10 cellular contexts compared by ENCODE assay signal in genomic region chr2:105796791-105797190, GRCh38. TPM values are rescaled to one million over a fixed set of nuclear protein-coding genes. Genes with fewer than 3 reads are reported as not detected.
DNase-seq lines count a peak whose midpoint lies in the region; ATAC-seq and TF ChIP-seq lines count a peak whose summit lies in the region.
"Had no signal": no experiment of that assay in that cellular context is flagged by ENCODE, and none has a peak within 500 bp of the region (broad histone marks: within the 10 kb centered on the region; RNA-seq: fewer than 3 reads in every experiment).

No MANE protein-coding gene starts in this region.

- BruUV-seq in OCI-LY7 (replicated peaks; lab: Mats Ljungman, UMichigan) = no TSS peak

- H3K27me3 Mint-ChIP-seq in activated CD4-positive, alpha-beta T cell treated with anti-CD3 and anti-CD28 coated beads, Interleukin-2, amount 10 ng/mL, durations not matched to agents 24 days and 14 days = no peaks in the 10 kb centered on the region
- H3K27me3 Mint-ChIP-seq in stimulated activated naive CD8-positive, alpha-beta T cell treated with anti-CD3 and anti-CD28 coated beads, Interleukin-15, Interleukin-2, amounts not matched to agents 100 ng/mL and 50 ng/mL, for 24 hours = no peaks in the 10 kb centered on the region

- H3K9me2 ChIP-seq in OCI-LY7 (ENCODE audit: insufficient read depth, low read length) = no peaks in the 10 kb centered on the region

- H3K4me1 Mint-ChIP-seq in activated CD4-positive, alpha-beta T cell treated with anti-CD3 and anti-CD28 coated beads, Interleukin-2, amount 10 ng/mL, durations not matched to agents 24 days and 14 days = peaks cover 80% of the 10 kb centered on the region
- peaks cover 98% of the 10 kb centered on the region for H3K4me1 Mint-ChIP-seq in stimulated activated naive CD8-positive, alpha-beta T cell treated with anti-CD3 and anti-CD28 coated beads, Interleukin-15, Interleukin-2, amounts not matched to agents 100 ng/mL and 50 ng/mL, for 24 hours (ENCODE audit: low read depth)

- intact Hi-C loops in activated CD4-positive, alpha-beta T cell treated with anti-CD3 and anti-CD28 coated beads, Interleukin-2, amount 10 ng/mL, durations not matched to agents 24 days and 14 days (cut with micrococcal nuclease) = loop anchor here (1.0 to 5.0 kb wide), 6 partner anchors 9 to 396 kb away; partner anchors contain the start of gene UXS1
- intact Hi-C loops in OCI-LY7 (cut with micrococcal nuclease; ENCODE audit: unreplicated experiment) = loop anchor here (2.0 to 5.0 kb wide), 3 partner anchors 38 to 86 kb away; no protein-coding TSS in a partner anchor

- peak overlapping the region; percentile 89 for H3K27ac ChIP-seq in OCI-LY7 (ENCODE audit: low read depth, low read length, poor library complexity, severe bottlenecking)

- no peak for DNase-seq in activated CD4-positive, alpha-beta T cell treated with anti-CD3 and anti-CD28 coated beads, Interleukin-2, amount 10 ng/mL, durations not matched to agents 24 days and 14 days
- DNase-seq in activated CD4-positive, alpha-beta T cell treated with anti-CD3 and anti-CD28 coated beads for 1 hour = no peak
- DNase-seq in OCI-LY7 (ENCODE audit: low spot score) (no peak), epithelial cell of esophagus (ENCODE audit: low read depth) (peak; percentile 70), NCI-H128 (lab: John Stamatoyannopoulos, UW; ENCODE audit: unreplicated experiment) (no peak)
- DNase-seq: NCI-H2081 treated with DMSO at 0.1 percent for 48 hours; stimulated activated CD4-positive, alpha-beta T cell treated with anti-CD3 and anti-CD28 coated beads, Interleukin-2, amount 100 ng/mL, for 48 hours had no signal

- no peaks in the 10 kb centered on the region for H3K9me3 Mint-ChIP-seq in activated CD4-positive, alpha-beta T cell treated with anti-CD3 and anti-CD28 coated beads, Interleukin-2, amount 10 ng/mL, durations not matched to agents 24 days and 14 days
- no peaks in the 10 kb centered on the region for H3K9me3 Mint-ChIP-seq in stimulated activated naive CD8-positive, alpha-beta T cell treated with anti-CD3 and anti-CD28 coated beads, Interleukin-15, Interleukin-2, amounts not matched to agents 100 ng/mL and 50 ng/mL, for 24 hours

- H2AFZ ChIP-seq in OCI-LY7 (ENCODE audit: low read length) = peak overlapping the region; percentile 38; the same call in 1 of the 2 replicates

- peak overlapping the region; percentile 76 for H3K4me2 ChIP-seq in OCI-LY7 (ENCODE audit: low read length)

- peak overlapping the region; percentile 78 for H3K4me3 Mint-ChIP-seq in activated CD4-positive, alpha-beta T cell treated with anti-CD3 and anti-CD28 coated beads, Interleukin-2, amount 10 ng/mL, durations not matched to agents 24 days and 14 days
- peak overlapping the region; percentile 80 for H3K4me3 Mint-ChIP-seq in stimulated activated naive CD8-positive, alpha-beta T cell treated with anti-CD3 and anti-CD28 coated beads, Interleukin-15, Interleukin-2, amounts not matched to agents 100 ng/mL and 50 ng/mL, for 24 hours

- no peak for TF ChIP-seq CTCF in OCI-LY7 (conservative IDR thresholded peaks at IDR 0.05; ENCODE audit: low read length)
- TF ChIP-seq CTCF in epithelial cell of esophagus (IDR thresholded peaks at IDR 0.05; ENCODE audit: insufficient read depth, low read depth, low read length, missing control alignments) = no peak

- no peak for ATAC-seq in HG03460 (IDR thresholded peaks at IDR 0.05; ENCODE audit: unreplicated experiment)
- ATAC-seq in GM19324 (IDR thresholded peaks at IDR 0.05; ENCODE audit: low FRiP score, unreplicated experiment) = no peak

- H3K36me3 ChIP-seq in OCI-LY7 (ENCODE audit: insufficient read depth, low read length) = no peaks in the 10 kb centered on the region; the same call in 1 of the 2 replicates

- no peaks in the 10 kb centered on the region for H4K20me1 ChIP-seq in OCI-LY7 (ENCODE audit: insufficient read depth, low read length)

- H3K36me3 Mint-ChIP-seq in activated CD4-positive, alpha-beta T cell treated with anti-CD3 and anti-CD28 coated beads, Interleukin-2, amount 10 ng/mL, durations not matched to agents 24 days and 14 days (ENCODE audit: low read depth) = peaks cover 29% of the 10 kb centered on the region
- peaks cover 43% of the 10 kb centered on the region for H3K36me3 Mint-ChIP-seq in stimulated activated naive CD8-positive, alpha-beta T cell treated with anti-CD3 and anti-CD28 coated beads, Interleukin-15, Interleukin-2, amounts not matched to agents 100 ng/mL and 50 ng/mL, for 24 hours (ENCODE audit: low read depth)

- H3K4me3 ChIP-seq in OCI-LY7 (ENCODE audit: low read depth, low read length, poor library complexity, severe bottlenecking) (peak overlapping the region; percentile 56), epithelial cell of esophagus (ENCODE audit: low read length) (no peak overlapping the region)

- peaks cover 5% of the 10 kb centered on the region; the same call in 1 of the 2 replicates for H3K9me3 ChIP-seq in OCI-LY7 (ENCODE audit: low read length)

- peaks cover 65% of the 10 kb centered on the region; the same call in 1 of the 2 replicates for H3K79me2 ChIP-seq in OCI-LY7 (ENCODE audit: insufficient read depth, low read depth, low read length)

- H3K27ac Mint-ChIP-seq in activated CD4-positive, alpha-beta T cell treated with anti-CD3 and anti-CD28 coated beads, Interleukin-2, amount 10 ng/mL, durations not matched to agents 24 days and 14 days = peak overlapping the region; percentile 93
- peak overlapping the region; percentile 93 for H3K27ac Mint-ChIP-seq in stimulated activated naive CD8-positive, alpha-beta T cell treated with anti-CD3 and anti-CD28 coated beads, Interleukin-15, Interleukin-2, amounts not matched to agents 100 ng/mL and 50 ng/mL, for 24 hours

- H3K4me1 ChIP-seq in OCI-LY7 (ENCODE audit: insufficient read depth, low read length, poor library complexity, severe bottlenecking) = peaks cover 71% of the 10 kb centered on the region

- CTCF ChIA-PET in OCI-LY7 (lab: Charles Lee; ENCODE audit: unreplicated experiment) = no interaction called here

- POLR2A ChIA-PET in OCI-LY7 (lab: Charles Lee) = interaction anchor here (1.1 to 1.7 kb wide), 2 partner anchors 62 to 67 kb away, joined by 3 to 6 read pairs; no protein-coding TSS in a partner anchor

RNA-seq across cellular contexts. Expression of gene NCK2, which starts 52.1 kb away (rescaled TPM):
- 85.8 and 86.2 TPM in 2 replicates for total RNA-seq in activated CD4-positive, alpha-beta T cell treated with anti-CD3 and anti-CD28 coated beads, Interleukin-2, amount 10 ng/mL, durations not matched to agents 24 days and 14 days
- 23.4 and 24.7 TPM in 2 replicates for total RNA-seq in OCI-LY7 (2014; rRNA removed; shearing (Covaris generic))
- 33.5 and 34.2 TPM in 2 replicates for total RNA-seq in OCI-LY7 (2022)
